12 cellular contexts compared by ENCODE assay signal in the genomic region with DNA sequence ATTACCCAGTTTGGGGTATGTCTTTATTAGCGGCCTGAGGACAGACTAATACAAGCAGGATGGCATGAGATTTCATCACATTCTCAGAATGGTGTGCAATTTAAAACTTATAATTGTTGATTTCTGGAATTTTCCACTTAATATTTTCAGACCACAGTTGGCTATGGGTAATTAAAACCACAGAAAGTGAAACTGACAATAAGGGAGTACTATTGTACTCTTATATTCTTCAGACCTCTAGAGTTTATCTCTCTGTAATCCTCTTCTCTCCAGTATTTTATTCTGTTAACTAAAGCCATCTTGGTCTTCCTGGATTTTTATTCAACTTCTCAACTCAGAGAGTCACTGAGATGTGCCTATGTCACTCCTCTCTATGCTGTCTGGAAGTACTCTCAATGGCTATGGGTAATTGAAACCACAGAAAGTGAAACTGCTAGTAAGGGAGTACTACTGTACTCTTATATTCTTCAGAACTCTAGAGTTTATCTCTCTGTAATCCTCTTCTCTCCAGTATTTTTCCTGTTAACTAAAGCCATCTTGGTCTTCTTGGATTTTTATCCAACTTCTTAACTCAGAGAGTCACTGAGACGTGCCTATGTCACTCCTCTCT.
DNase-seq lines count a peak whose midpoint lies in the region; ATAC-seq lines count a peak whose summit lies in the region.
"Had no signal": no experiment of that assay in that cellular context is flagged by ENCODE, and none has a peak within 500 bp of the region (broad histone marks: within the 10 kb centered on the region; RNA-seq: fewer than 3 reads in every experiment).

No MANE protein-coding gene starts in this region.

- H3K4ac ChIP-seq in mesenchymal stem cell (ENCODE audit: low read depth in 1 of 2, low read length in 2 of 2), result no peak overlapping the region

- peak; percentile 49 for DNase-seq in mesenchymal stem cell
- DNase-seq in D341Med (ENCODE audit: low spot score), result no peak
- no peak for DNase-seq in HAP-1 (ENCODE audit: low spot score in 2 of 2)
- DNase-seq: Calu3; kidney; naive B cell; NCI-H2081 treated with DMSO at 0.1 percent for 48 hours; stimulated activated CD8-positive, alpha-beta memory T cell treated with anti-CD3 and anti-CD28 coated beads, Interleukin-4, amount 100 ng/mL, for 48 hours had no signal

- H3K9me3 ChIP-seq in mesenchymal stem cell (ENCODE audit: control insufficient read depth, low read length), result no peaks in the 10 kb centered on the region
- no peaks in the 10 kb centered on the region for H3K9me3 ChIP-seq in HAP-1

- peak overlapping the region; percentile 74 for H3K9ac ChIP-seq in mesenchymal stem cell (ENCODE audit: low read length)

- H4K91ac ChIP-seq in mesenchymal stem cell (ENCODE audit: low read length), result no peak overlapping the region

- H2BK12ac ChIP-seq in mesenchymal stem cell (ENCODE audit: low read length in 2 of 2), result no peak overlapping the region

- peak overlapping the region; percentile 18 for H2AFZ ChIP-seq in mesenchymal stem cell (ENCODE audit: low read depth, low read length)

- H3K23ac ChIP-seq in mesenchymal stem cell (ENCODE audit: low read length in 2 of 2), result no peak overlapping the region

- no peak overlapping the region for H3K27ac ChIP-seq in mesenchymal stem cell (ENCODE audit: low read length, poor library complexity, severe bottlenecking)

- no peak overlapping the region for H4K8ac ChIP-seq in mesenchymal stem cell (ENCODE audit: low read length)

- in situ Hi-C loops in HAP-1 (cut with MboI; ENCODE audit: low sequenced_read_pairs), result no loop called here

- H3K27me3 ChIP-seq in mesenchymal stem cell (ENCODE audit: control insufficient read depth in 1 of 2, insufficient read depth in 1 of 2, low read length in 2 of 2) (no peaks in the 10 kb centered on the region), HAP-1 (ENCODE audit: low read depth) (no peaks in the 10 kb centered on the region)

- H2AK5ac ChIP-seq in mesenchymal stem cell (ENCODE audit: low read length, severe bottlenecking), result no peak overlapping the region

- no peak overlapping the region for H2BK5ac ChIP-seq in mesenchymal stem cell (ENCODE audit: low read depth, low read length, poor library complexity, severe bottlenecking)

- no peak overlapping the region for H2BK15ac ChIP-seq in mesenchymal stem cell (ENCODE audit: low read depth, poor library complexity, severe bottlenecking)

- no peaks in the 10 kb centered on the region for H3K4me1 ChIP-seq in mesenchymal stem cell (ENCODE audit: control insufficient read depth, insufficient read depth, low read depth, low read length)
- H3K4me1 ChIP-seq in HAP-1, result no peaks in the 10 kb centered on the region

- peaks cover 1% of the 10 kb centered on the region for H3K79me1 ChIP-seq in mesenchymal stem cell (replicated peaks; ENCODE audit: low read length, poor library complexity, severe bottlenecking)

- H2BK120ac ChIP-seq in mesenchymal stem cell (ENCODE audit: low read depth, low read length), result no peak overlapping the region

- 94% methylated on average over 1 of the region's 2 CpGs for WGBS in mesenchymal stem cell

- no peak overlapping the region for H3K4me2 ChIP-seq in mesenchymal stem cell (ENCODE audit: low read length, poor library complexity, severe bottlenecking)

- peak overlapping the region in 1 of 2 experiments; percentile 37 for H3K18ac ChIP-seq in mesenchymal stem cell (ENCODE audit: low read depth in 1 of 2, low read length in 2 of 2)

- peak overlapping the region in 1 of 2 experiments; percentile 42 for H3K4me3 ChIP-seq in mesenchymal stem cell (ENCODE audit: insufficient read depth in 1 of 2, low read depth in 1 of 2, low read length in 2 of 2)
- H3K4me3 ChIP-seq in HAP-1, result no peak overlapping the region

- peaks cover 0 to 3% of the 10 kb centered on the region in 2 experiments for H3K36me3 ChIP-seq in mesenchymal stem cell (ENCODE audit: control insufficient read depth in 1 of 2, insufficient read depth in 2 of 2, low read depth in 1 of 2, low read length in 2 of 2)
- H3K36me3 ChIP-seq in HAP-1 (replicated peaks), result no peaks in the 10 kb centered on the region

- no peak overlapping the region for H3K14ac ChIP-seq in mesenchymal stem cell (ENCODE audit: low read length in 2 of 2)

- ATAC-seq in GM19023 (IDR thresholded peaks at IDR 0.05; ENCODE audit: unreplicated experiment), result peak; percentile 66
- ATAC-seq in HG02571 (IDR thresholded peaks at IDR 0.05; ENCODE audit: unreplicated experiment), result peak; percentile 63
- ATAC-seq in HG03439 (IDR thresholded peaks at IDR 0.05; ENCODE audit: unreplicated experiment), result peak; percentile 69
- no peak for ATAC-seq in HG02840 (IDR thresholded peaks at IDR 0.05; ENCODE audit: low FRiP score, unreplicated experiment)
